Comparison of ENCODE assay signal across 33 cellular contexts in genomic region chr5:52520171-52520570, GRCh38.
"Had no signal": no experiment of that assay in that cellular context is flagged by ENCODE, and none has a peak within 500 bp of the region (broad histone marks: within the 10 kb centered on the region; RNA-seq: fewer than 3 reads in every experiment).

No MANE protein-coding gene starts in this region.

- H3K27ac Mint-ChIP-seq: immature natural killer cell; naive thymus-derived CD8-positive, alpha-beta T cell; nephron; stimulated activated naive B cell treated with anti-CD40 and anti-IgM and Interleukin-4, amounts not matched to agents 10 μg/mL and 1 μg/mL and 100 μg/mL, for 72 hours had no signal

- H3K4me1 Mint-ChIP-seq: immature natural killer cell; naive thymus-derived CD8-positive, alpha-beta T cell; nephron; neural crest cell; stimulated activated naive B cell treated with anti-CD40 and anti-IgM and Interleukin-4, amounts not matched to agents 10 μg/mL and 1 μg/mL and 100 μg/mL, for 72 hours had no signal

- H3K4me3 Mint-ChIP-seq: immature natural killer cell; naive thymus-derived CD8-positive, alpha-beta T cell; nephron; neural crest cell; stimulated activated naive B cell treated with anti-CD40 and anti-IgM and Interleukin-4, amounts not matched to agents 10 μg/mL and 1 μg/mL and 100 μg/mL, for 72 hours had no signal

- H3K9me3 ChIP-seq: lower lobe of right lung, pancreas, prostate gland, stomach, testis, tibial artery, upper lobe of right lung had no signal

- H3K36me3 ChIP-seq: lower lobe of right lung, pancreas, prostate gland, stomach, tibial artery, upper lobe of right lung had no signal

- H3K9me3 Mint-ChIP-seq: nephron had no signal

- FAIRE-seq: pancreas, urothelium cell line had no signal

- H3K27me3 Mint-ChIP-seq: stimulated activated naive B cell treated with anti-CD40 and anti-IgM and Interleukin-4, amounts not matched to agents 10 μg/mL and 1 μg/mL and 100 μg/mL, for 72 hours had no signal

- H3K36me3 Mint-ChIP-seq: immature natural killer cell; naive thymus-derived CD8-positive, alpha-beta T cell; stimulated activated naive B cell treated with anti-CD40 and anti-IgM and Interleukin-4, amounts not matched to agents 10 μg/mL and 1 μg/mL and 100 μg/mL, for 72 hours had no signal

- DNase-seq: hypothalamus; immature natural killer cell; islet precursor cell; kidney glomerular epithelial cell; left cardiac atrium; left ventricle myocardium superior; lower lobe of right lung; mammary epithelial cell; mesenchymal stem cell; naive thymus-derived CD8-positive, alpha-beta T cell; nucleus accumbens; pancreas; posterior cingulate gyrus; retina; right cardiac atrium; stimulated activated CD4-positive, alpha-beta T cell treated with anti-CD3 and anti-CD28 coated beads, Interleukin-12 subunit alpha, Interleukin-12 subunit beta, amount 100 ng/mL, for 4 hours; stimulated activated CD4-positive, alpha-beta T cell treated with anti-CD3 and anti-CD28 coated beads, Interleukin-15, amount 100 ng/mL, for 24 hours; stimulated activated CD4-positive, alpha-beta T cell treated with anti-CD3 and anti-CD28 coated beads, Interleukin-2, amount 100 ng/mL, for 24 hours; stimulated activated CD4-positive, alpha-beta T cell treated with anti-CD3 and anti-CD28 coated beads, Interleukin-4, amount 100 ng/mL, for 1 hour; stimulated activated naive B cell treated with anti-CD40 and anti-IgM and Interleukin-4, amounts not matched to agents 10 μg/mL and 1 μg/mL and 100 μg/mL, for 72 hours; stimulated activated naive CD8-positive, alpha-beta T cell treated with anti-CD3 and anti-CD28 coated beads, Interleukin-15, Interleukin-2, amounts not matched to agents 100 U/mL and 50 U/mL, for 24 hours; stomach; testis; tibial artery; trophoblast cell; upper lobe of right lung had no signal

- H3K27me3 ChIP-seq: pancreas, stomach, testis, tibial artery, upper lobe of right lung had no signal

- H3K4me1 ChIP-seq: lower lobe of right lung, pancreas, prostate gland, stomach, testis, tibial artery, upper lobe of right lung had no signal

- ATAC-seq: left cardiac atrium; left lobe of liver; left ventricle myocardium superior; lower lobe of right lung; naive thymus-derived CD8-positive, alpha-beta T cell; pancreas; right cardiac atrium; sciatic nerve; stimulated activated naive B cell treated with anti-CD40 and anti-IgM and Interleukin-4, amounts not matched to agents 10 μg/mL and 1 μg/mL and 100 μg/mL, for 72 hours; stimulated activated naive CD8-positive, alpha-beta T cell treated with anti-CD3 and anti-CD28 coated beads, Interleukin-15, Interleukin-2, amounts not matched to agents 100 U/mL and 50 U/mL, for 24 hours; upper lobe of right lung had no signal

- H3K4me3 ChIP-seq: lower lobe of right lung, pancreas, prostate gland, skin epidermis, stomach, testis, tibial artery, upper lobe of right lung had no signal

- H3K27ac ChIP-seq: lower lobe of right lung, pancreas, prostate gland, skin epidermis, stomach, testis, tibial artery, upper lobe of right lung had no signal
